ENCODE assay signal across 1 cellular context in genomic region chr17:31378638-31379037, GRCh38.
TF ChIP-seq lines count a peak whose summit lies in the region.

No MANE protein-coding gene starts in this region.

TF ChIP-seq in GM12878, 131 proteins besides CTCF, POLR2A, EP300 and RAD21:
- no peak for TF ChIP-seq ZBTB40 (IDR thresholded peaks at IDR 0.05; ENCODE audit: borderline replicate concordance)
- TF ChIP-seq YY1 (IDR thresholded peaks at IDR 0.05; ENCODE audit: low read depth, low read length), result no peak
- no peak for TF ChIP-seq TCF12 (IDR thresholded peaks at IDR 0.05; ENCODE audit: low read depth, low read length)
- no peak for TF ChIP-seq MTA2 (IDR thresholded peaks at IDR 0.05; ENCODE audit: low read depth)
- no peak for TF ChIP-seq RUNX3 (IDR thresholded peaks at IDR 0.05; ENCODE audit: low read length)
- no peak for TF ChIP-seq E4F1 (IDR thresholded peaks at IDR 0.05; ENCODE audit: borderline replicate concordance, partially characterized antibody)
TF ChIP-seq in GM12878: peak in this region for 0.
